7 cellular contexts compared by ENCODE assay signal in genomic region chr5:95811126-95811423, GRCh38. TPM values are rescaled to one million over a fixed set of nuclear protein-coding genes. Genes with fewer than 3 reads are reported as not detected.
DNase-seq lines count a peak whose midpoint lies in the region; ATAC-seq, FAIRE-seq and TF ChIP-seq lines count a peak whose summit lies in the region.
"Not testable (repeated sequence)": the region's sequence is repeated elsewhere in the genome, so short reads cannot be mapped to it uniquely, and the experiment has no call there.

No MANE protein-coding gene starts in this region.

- BruUV-seq in Caco-2 (replicated peaks; lab: Mats Ljungman, UMichigan): not testable (repeated sequence)

- POLR2A ChIA-PET in Caco-2 (lab: Charles Lee): not testable (repeated sequence)

- not testable (repeated sequence) for H3K4me3 ChIP-seq in Caco-2 (ENCODE audit: low read depth, low read length); bronchial epithelial cell (ENCODE audit: low read depth, low read length); fibroblast of villous mesenchyme (ENCODE audit: low read depth, low read length); right lobe of liver; psoas muscle

- TF ChIP-seq POLR2A in right lobe of liver (IDR thresholded peaks at IDR 0.05): not testable (repeated sequence)

- not testable (repeated sequence) for H3K27me3 Mint-ChIP-seq in Caco-2 (ENCODE audit: insufficient read depth, unreplicated experiment); activated T-cell treated with anti-CD3 and anti-CD28 coated beads, Interleukin-2, amount 50 U/mL, for 72 hours (ENCODE audit: low read depth)

- 47% methylated on average over 3 of the region's 6 CpGs for WGBS in right lobe of liver (ENCODE audit: insufficient coverage, low coverage, low lambda C conversion rate, missing lambda C conversion rate)
- 73 to 83% (median 76%) methylated on average over 6 of the region's 6 CpGs for WGBS in psoas muscle, 3 donors

- FAIRE-seq in RCC 7860 (lab: Jason Lieb, UNC); bronchial epithelial cell (lab: Jason Lieb, UNC): not testable (repeated sequence)

- not testable (repeated sequence) for H3K36me3 ChIP-seq in Caco-2 (ENCODE audit: control insufficient read depth, insufficient read depth, low read length); bronchial epithelial cell (ENCODE audit: control insufficient read depth, insufficient read depth, low read length)
- H3K36me3 ChIP-seq in right lobe of liver: peaks cover 0 to 25% (median 15%) of the 10 kb centered on the region in 4 donors
- peaks cover 12 to 32% of the 10 kb centered on the region in 2 donors for H3K36me3 ChIP-seq in psoas muscle (ENCODE audit: insufficient read depth in 1 of 2, low read depth in 1 of 2)

- CTCF ChIA-PET in Caco-2 (lab: Charles Lee): interaction anchor here (2.4 kb wide), 1 partner anchor 30 kb away, joined by 10 read pairs; no protein-coding TSS in a partner anchor

- H3K27ac Mint-ChIP-seq in Caco-2 (ENCODE audit: unreplicated experiment): peak overlapping the region; percentile 64
- H3K27ac Mint-ChIP-seq in activated T-cell treated with anti-CD3 and anti-CD28 coated beads, Interleukin-2, amount 50 U/mL, for 72 hours: peak overlapping the region; percentile 94

- not testable (repeated sequence) for H3K27me3 ChIP-seq in Caco-2 (replicated peaks; ENCODE audit: control insufficient read depth, insufficient read depth, low read length); bronchial epithelial cell (ENCODE audit: control insufficient read depth, insufficient read depth, low read length); right lobe of liver; psoas muscle (ENCODE audit: insufficient read depth in 3 of 3, low read length in 2 of 3)

- peak overlapping the region; percentile 25 for H3K4me3 Mint-ChIP-seq in Caco-2 (ENCODE audit: unreplicated experiment)
- peak overlapping the region; percentile 77 to 81 for H3K4me3 Mint-ChIP-seq in activated T-cell treated with anti-CD3 and anti-CD28 coated beads, Interleukin-2, amount 50 U/mL, for 72 hours

- TF ChIP-seq CTCF in Caco-2 (IDR thresholded peaks at IDR 0.05; ENCODE audit: insufficient read depth in 1 of 2, low read depth in 1 of 2, low read length in 1 of 2, severe bottlenecking in 1 of 2, unreplicated experiment in 1 of 2); bronchial epithelial cell (IDR thresholded peaks at IDR 0.05; ENCODE audit: insufficient read depth, low read length, severe bottlenecking); fibroblast of villous mesenchyme (IDR thresholded peaks at IDR 0.05; ENCODE audit: insufficient read depth, low read depth, low read length); right lobe of liver (IDR thresholded peaks at IDR 0.05); psoas muscle (IDR thresholded peaks at IDR 0.05): not testable (repeated sequence)

- DNase-seq in Caco-2 (peak in 1 of 2 experiments; percentile 36), RCC 7860 (ENCODE audit: low spot score) (peak; percentile 35), bronchial epithelial cell (ENCODE audit: low read depth) (peak; percentile 44), fibroblast of villous mesenchyme (ENCODE audit: low read depth) (peak; percentile 67)
- DNase-seq in activated T-cell treated with anti-CD3 and anti-CD28 coated beads, Interleukin-2, amount 50 U/mL, for 72 hours; right lobe of liver; psoas muscle: not testable (repeated sequence)

- not testable (repeated sequence) for H3K9me3 Mint-ChIP-seq in Caco-2 (ENCODE audit: unreplicated experiment); activated T-cell treated with anti-CD3 and anti-CD28 coated beads, Interleukin-2, amount 50 U/mL, for 72 hours

- ATAC-seq in activated T-cell treated with anti-CD3 and anti-CD28 coated beads, Interleukin-2, amount 50 U/mL, for 72 hours (replicated peaks in 1 of 2); right lobe of liver; psoas muscle: not testable (repeated sequence)

- peak overlapping the region in 2 of 3 donors; percentile 60 to 69 for H3K27ac ChIP-seq in right lobe of liver
- peak overlapping the region; percentile 95 for H3K27ac ChIP-seq in psoas muscle

- peaks cover 23% of the 10 kb centered on the region for H3K4me1 Mint-ChIP-seq in Caco-2 (ENCODE audit: low read depth, unreplicated experiment)
- peaks cover 67% of the 10 kb centered on the region for H3K4me1 Mint-ChIP-seq in activated T-cell treated with anti-CD3 and anti-CD28 coated beads, Interleukin-2, amount 50 U/mL, for 72 hours (ENCODE audit: low read depth)

- intact Hi-C loops in Caco-2 (cut with micrococcal nuclease; ENCODE audit: unreplicated experiment): loop anchor here (1.0 kb wide), 1 partner anchor 8 kb away; no protein-coding TSS in a partner anchor
- intact Hi-C loops in right lobe of liver (cut with DNase I); psoas muscle (cut with DNase I): not testable (repeated sequence)

- H3K9me3 ChIP-seq in Caco-2, right lobe of liver, psoas muscle: not testable (repeated sequence)

- not testable (repeated sequence) for H3K36me3 Mint-ChIP-seq in Caco-2 (ENCODE audit: insufficient read depth, unreplicated experiment); activated T-cell treated with anti-CD3 and anti-CD28 coated beads, Interleukin-2, amount 50 U/mL, for 72 hours (ENCODE audit: insufficient read depth in 2 of 2)

- H3K4me1 ChIP-seq in Caco-2 (peaks cover 38% of the 10 kb centered on the region), right lobe of liver (peaks cover 0 to 37% (median 15%) of the 10 kb centered on the region in 4 donors), psoas muscle (peaks cover 54% of the 10 kb centered on the region)

RNA-seq across cellular contexts. Expression of gene GLRX, which starts 11.5 kb away (rescaled TPM):
- total RNA-seq in Caco-2 (2022) (17.9 and 26.4 TPM in 2 replicates), bronchial epithelial cell (8.7 and 18.4 TPM in 2 replicates), fibroblast of villous mesenchyme (152 and 437 TPM in 2 replicates), right lobe of liver (100 to 1,000 TPM in 3 of 6 experiments, 10 to 100 TPM in 3; 40.2 to 228 (median 82.8) TPM), psoas muscle (100 to 1,000 TPM; 131 to 888 (median 651) TPM)
- total RNA-seq in activated T-cell treated with anti-CD3 and anti-CD28 coated beads, Interleukin-2, amount 50 U/mL, for 72 hours: 10 to 100 TPM; 19.1 to 23.4 TPM
- 1,000 to 10,000 TPM; 1,121 to 3,024 (median 1,342) TPM for polyA plus RNA-seq in psoas muscle
